Comparison of ENCODE assay signal across 11 cellular contexts in genomic region chr5:7518947-7519560, GRCh38.
DNase-seq lines count a peak whose midpoint lies in the region; ATAC-seq, FAIRE-seq and TF ChIP-seq lines count a peak whose summit lies in the region.
"Had no signal": no experiment of that assay in that cellular context is flagged by ENCODE, and none has a peak within 500 bp of the region (broad histone marks: within the 10 kb centered on the region; RNA-seq: fewer than 3 reads in every experiment).

No MANE protein-coding gene starts in this region.

- H3K27me3 Mint-ChIP-seq in WTC11 (ENCODE audit: low read depth): no peaks in the 10 kb centered on the region
- H3K27me3 Mint-ChIP-seq: CD4-positive, alpha-beta memory T cell had no signal

- FAIRE-seq in small intestine (lab: Jason Lieb, UNC): no peak

- no peaks in the 10 kb centered on the region for H3K9me3 Mint-ChIP-seq in WTC11
- H3K9me3 Mint-ChIP-seq: activated T-cell treated with anti-CD3 and anti-CD28 coated beads, Interleukin-2, amount 50 U/mL, for 4 hours had no signal

- H3K36me3 ChIP-seq in H7 (replicated peaks; ENCODE audit: control insufficient read depth, insufficient read depth, low read length) (peaks cover 14% of the 10 kb centered on the region), small intestine (ENCODE audit: control insufficient read depth in 2 of 2, insufficient read depth in 2 of 2, low read length in 2 of 2) (no peaks in the 10 kb centered on the region)

- H3K27ac ChIP-seq in small intestine (ENCODE audit: low read depth in 1 of 2, low read length in 1 of 2): no peak overlapping the region

- H3K27ac Mint-ChIP-seq in WTC11: peak overlapping the region; percentile 67
- H3K27ac Mint-ChIP-seq: CD4-positive, alpha-beta memory T cell had no signal

- CTCF ChIA-PET in WTC11 (lab: Charles Lee): interaction anchor here (0.6 to 3.1 kb wide), 53 partner anchors 9 to 753 kb away, joined by 3 to 40 read pairs (median 4); partner anchors contain the start of gene ADCY2

- POLR2A ChIA-PET in WTC11 (lab: Charles Lee): interaction anchor here (0.7 to 1.1 kb wide), 3 partner anchors 91 to 124 kb away, joined by 3 read pairs; partner anchors contain the start of gene ADCY2

- no peaks in the 10 kb centered on the region for H3K4me1 ChIP-seq in small intestine (ENCODE audit: control insufficient read depth in 2 of 2, insufficient read depth in 1 of 2, low read depth in 1 of 2, low read length in 1 of 2)

- H3K4me3 ChIP-seq in H7 (ENCODE audit: insufficient read depth, low read depth, low read length) (no peak overlapping the region), small intestine (ENCODE audit: low read depth in 1 of 2, low read length in 2 of 2) (no peak overlapping the region)

- H3K27me3 ChIP-seq in H7 (ENCODE audit: control insufficient read depth, insufficient read depth, low read length): no peaks in the 10 kb centered on the region
- no peaks in the 10 kb centered on the region for H3K27me3 ChIP-seq in small intestine (ENCODE audit: control insufficient read depth in 2 of 2, insufficient read depth in 2 of 2, low read length in 2 of 2)

- ATAC-seq in WTC11 (peak; percentile 77), HG02759 (IDR thresholded peaks at IDR 0.05; ENCODE audit: unreplicated experiment) (no peak)
- ATAC-seq: activated CD4-positive, CD25-positive, alpha-beta regulatory T cell treated with anti-CD3 and anti-CD28 coated beads, Interleukin-2, amount 50 U/mL, for 24 hours; activated T-cell treated with anti-CD3 and anti-CD28 coated beads, Interleukin-2, amount 50 U/mL, for 4 hours; sciatic nerve had no signal

- no peaks in the 10 kb centered on the region for H3K9me3 ChIP-seq in small intestine (ENCODE audit: control insufficient read depth, low read depth)

- DNase-seq in H7: peak; percentile 54
- DNase-seq in NCI-H2107 (lab: John Stamatoyannopoulos, UW): peak; percentile 77
- DNase-seq in WTC11 (ENCODE audit: low spot score): peak; percentile 79
- peak; percentile 5 for DNase-seq in small intestine
- no peak for DNase-seq in T-helper 9 cell
- DNase-seq in SKM-1 (lab: John Stamatoyannopoulos, UW; ENCODE audit: unreplicated experiment): no peak
- DNase-seq: activated T-cell treated with anti-CD3 and anti-CD28 coated beads, Interleukin-2, amount 50 U/mL, for 4 hours; CD4-positive, alpha-beta memory T cell had no signal

- no peak overlapping the region for H3K4me3 Mint-ChIP-seq in WTC11
- H3K4me3 Mint-ChIP-seq: activated T-cell treated with anti-CD3 and anti-CD28 coated beads, Interleukin-2, amount 50 U/mL, for 4 hours; CD4-positive, alpha-beta memory T cell had no signal

- H3K36me3 Mint-ChIP-seq in WTC11: peaks cover 39% of the 10 kb centered on the region
- H3K36me3 Mint-ChIP-seq: CD4-positive, alpha-beta memory T cell had no signal

- 54 to 62% (median 59%) methylated on average over 11 of the region's 11 CpGs for WGBS in small intestine, 3 donors

- TF ChIP-seq CTCF in WTC11 (IDR thresholded peaks at IDR 0.05): peak; percentile 59

- peaks cover 59% of the 10 kb centered on the region for H3K4me1 Mint-ChIP-seq in WTC11
- H3K4me1 Mint-ChIP-seq: CD4-positive, alpha-beta memory T cell had no signal

TF ChIP-seq in WTC11, 78 proteins besides CTCF, POLR2A, EP300 and RAD21 (continues in another document):
- TF ChIP-seq EMX1 (CRISPR knock-in tag; IDR thresholded peaks at IDR 0.05) (no peak), ERG (CRISPR knock-in tag; IDR thresholded peaks at IDR 0.05) (no peak), GABPB1 (CRISPR knock-in tag; IDR thresholded peaks at IDR 0.05) (no peak), USF2 (CRISPR knock-in tag; IDR thresholded peaks at IDR 0.05) (no peak), ZNF532 (CRISPR knock-in tag; IDR thresholded peaks at IDR 0.05; ENCODE audit: borderline replicate concordance) (no peak), GTF2I (CRISPR knock-in tag; conservative IDR thresholded peaks at IDR 0.05) (no peak), MLX (CRISPR knock-in tag; IDR thresholded peaks at IDR 0.05) (no peak), ATF6 (CRISPR knock-in tag; IDR thresholded peaks at IDR 0.05) (no peak), JAZF1 (CRISPR knock-in tag; IDR thresholded peaks at IDR 0.05) (no peak), FOXP4 (CRISPR knock-in tag; IDR thresholded peaks at IDR 0.05) (no peak)

Comparison
In these comparisons a context has a peak if more than half of its experiments do, and no peak if none do; other contexts are left out.
1. DNase-seq: peak in H7 (single experiment), NCI-H2107 (single experiment), WTC11 (single experiment) and small intestine (single experiment); none in T-helper 9 cell (single experiment) and SKM-1 (single experiment).